8 cellular contexts compared by ENCODE assay signal in genomic region chr17:47205419-47205963, GRCh38. TPM values are rescaled to one million over a fixed set of nuclear protein-coding genes. Genes with fewer than 3 reads are reported as not detected.
DNase-seq lines count a peak whose midpoint lies in the region; ATAC-seq and TF ChIP-seq lines count a peak whose summit lies in the region.

No MANE protein-coding gene starts in this region.

- H3K36me3 Mint-ChIP-seq in activated T-cell treated with anti-CD3 and anti-CD28 coated beads, Interleukin-2, amount 50 U/mL, for 4 hours (ENCODE audit: insufficient read depth): no peaks in the 10 kb centered on the region

- H3K4me3 Mint-ChIP-seq in activated T-cell treated with anti-CD3 and anti-CD28 coated beads, Interleukin-2, amount 50 U/mL, for 4 hours: peak overlapping the region; percentile 75

- peaks cover 52% of the 10 kb centered on the region for H3K4me1 Mint-ChIP-seq in activated T-cell treated with anti-CD3 and anti-CD28 coated beads, Interleukin-2, amount 50 U/mL, for 4 hours (ENCODE audit: low read depth)

- no peak overlapping the region for H3K9ac ChIP-seq in rectal smooth muscle tissue (ENCODE audit: low read length)

- no peaks in the 10 kb centered on the region for H3K36me3 ChIP-seq in rectal smooth muscle tissue (ENCODE audit: control insufficient read depth, insufficient read depth, low read length)
- no peaks in the 10 kb centered on the region for H3K36me3 ChIP-seq in BE2C

- ATAC-seq in GM21447 (IDR thresholded peaks at IDR 0.05; ENCODE audit: unreplicated experiment) (peak; percentile 60), GM21526 (IDR thresholded peaks at IDR 0.05; ENCODE audit: low FRiP score, unreplicated experiment) (no peak)
- peak; percentile 67 to 77 for ATAC-seq in activated T-cell treated with anti-CD3 and anti-CD28 coated beads, Interleukin-2, amount 50 U/mL, for 4 hours

- H3K27me3 ChIP-seq in rectal smooth muscle tissue (ENCODE audit: control insufficient read depth, insufficient read depth, low read length) (no peaks in the 10 kb centered on the region), BE2C (no peaks in the 10 kb centered on the region)

- DNase-seq in DMS153 (lab: John Stamatoyannopoulos, UW) (peak; percentile 79), NCI-H1436 (lab: John Stamatoyannopoulos, UW) (peak; percentile 61), fibroblast of villous mesenchyme (ENCODE audit: low read depth) (peak; percentile 84), BE2C (no peak)
- DNase-seq in activated T-cell treated with anti-CD3 and anti-CD28 coated beads, Interleukin-2, amount 50 U/mL, for 4 hours: peak; percentile 46

- no peak overlapping the region for H3K4me3 ChIP-seq in fibroblast of villous mesenchyme (ENCODE audit: low read depth, low read length)
- H3K4me3 ChIP-seq in rectal smooth muscle tissue (ENCODE audit: low read length): no peak overlapping the region
- H3K4me3 ChIP-seq in BE2C (ENCODE audit: low read depth, low read length): no peak overlapping the region

- H3K9me3 ChIP-seq in BE2C: no peaks in the 10 kb centered on the region

- H3K4me1 ChIP-seq in rectal smooth muscle tissue (ENCODE audit: control insufficient read depth, insufficient read depth, low read length): no peaks in the 10 kb centered on the region
- no peaks in the 10 kb centered on the region for H3K4me1 ChIP-seq in BE2C

- peak overlapping the region; percentile 60 for H3K27ac ChIP-seq in rectal smooth muscle tissue (ENCODE audit: low read depth, low read length)

- no peaks in the 10 kb centered on the region for H3K9me3 Mint-ChIP-seq in activated T-cell treated with anti-CD3 and anti-CD28 coated beads, Interleukin-2, amount 50 U/mL, for 4 hours

- TF ChIP-seq CTCF in fibroblast of villous mesenchyme (IDR thresholded peaks at IDR 0.05; ENCODE audit: insufficient read depth, low read depth, low read length): no peak
- TF ChIP-seq CTCF in BE2C (IDR thresholded peaks at IDR 0.05; ENCODE audit: low read depth, low read length): no peak

- H3K27me3 Mint-ChIP-seq in activated T-cell treated with anti-CD3 and anti-CD28 coated beads, Interleukin-2, amount 50 U/mL, for 4 hours (ENCODE audit: low read depth): no peaks in the 10 kb centered on the region

RNA-seq across cellular contexts. Expression of gene MYL4, which starts 3.7 kb away (rescaled TPM):
- total RNA-seq in activated T-cell treated with anti-CD3 and anti-CD28 coated beads, Interleukin-2, amount 50 U/mL, for 4 hours: not detected
- not detected in 2 replicates for total RNA-seq in fibroblast of villous mesenchyme
- 0.69 TPM for polyA plus RNA-seq in BE2C (2012; ENCODE audit: insufficient read depth, insufficient read length, low read depth)

RNA-seq across cellular contexts. Expression of gene CDC27, which starts 16.4 kb away (rescaled TPM):
- total RNA-seq in activated T-cell treated with anti-CD3 and anti-CD28 coated beads, Interleukin-2, amount 50 U/mL, for 4 hours: 10 to 100 TPM; 61.1 to 74.9 (median 66.0) TPM
- total RNA-seq in fibroblast of villous mesenchyme: 95.0 and 130 TPM in 2 replicates
- 31.7 TPM for polyA plus RNA-seq in BE2C (2012; ENCODE audit: insufficient read depth, insufficient read length, low read depth)

RNA-seq across cellular contexts. Expression of gene ITGB3, which starts 48.1 kb away (rescaled TPM):
- under 1 TPM; 0.08 to 0.20 (median 0.11) TPM for total RNA-seq in activated T-cell treated with anti-CD3 and anti-CD28 coated beads, Interleukin-2, amount 50 U/mL, for 4 hours
- 79.9 and 95.0 TPM in 2 replicates for total RNA-seq in fibroblast of villous mesenchyme
- polyA plus RNA-seq in BE2C (2012; ENCODE audit: insufficient read depth, insufficient read length, low read depth): 0.46 TPM

Comparison
In these comparisons a context has a peak if more than half of its experiments do, and no peak if none do; other contexts are left out.
1. RNA of gene ITGB3, which starts 48.1 kb away (total RNA-seq): 79.9 to 95.0 TPM in fibroblast of villous mesenchyme; 0.08 to 0.20 TPM in activated T-cell treated with anti-CD3 and anti-CD28 coated beads, Interleukin-2, amount 50 U/mL, for 4 hours; every median in the first group is over 10 times any median in the second.